Comparison of ENCODE assay signal across 1 cellular context in genomic region chr16:79317026-79317425, GRCh38.
TF ChIP-seq lines count a peak whose summit lies in the region.

No MANE protein-coding gene starts in this region.

TF ChIP-seq in GM23338, 12 proteins besides CTCF, POLR2A, EP300 and RAD21 (continued from another document):
- TF ChIP-seq, protein P1, sequence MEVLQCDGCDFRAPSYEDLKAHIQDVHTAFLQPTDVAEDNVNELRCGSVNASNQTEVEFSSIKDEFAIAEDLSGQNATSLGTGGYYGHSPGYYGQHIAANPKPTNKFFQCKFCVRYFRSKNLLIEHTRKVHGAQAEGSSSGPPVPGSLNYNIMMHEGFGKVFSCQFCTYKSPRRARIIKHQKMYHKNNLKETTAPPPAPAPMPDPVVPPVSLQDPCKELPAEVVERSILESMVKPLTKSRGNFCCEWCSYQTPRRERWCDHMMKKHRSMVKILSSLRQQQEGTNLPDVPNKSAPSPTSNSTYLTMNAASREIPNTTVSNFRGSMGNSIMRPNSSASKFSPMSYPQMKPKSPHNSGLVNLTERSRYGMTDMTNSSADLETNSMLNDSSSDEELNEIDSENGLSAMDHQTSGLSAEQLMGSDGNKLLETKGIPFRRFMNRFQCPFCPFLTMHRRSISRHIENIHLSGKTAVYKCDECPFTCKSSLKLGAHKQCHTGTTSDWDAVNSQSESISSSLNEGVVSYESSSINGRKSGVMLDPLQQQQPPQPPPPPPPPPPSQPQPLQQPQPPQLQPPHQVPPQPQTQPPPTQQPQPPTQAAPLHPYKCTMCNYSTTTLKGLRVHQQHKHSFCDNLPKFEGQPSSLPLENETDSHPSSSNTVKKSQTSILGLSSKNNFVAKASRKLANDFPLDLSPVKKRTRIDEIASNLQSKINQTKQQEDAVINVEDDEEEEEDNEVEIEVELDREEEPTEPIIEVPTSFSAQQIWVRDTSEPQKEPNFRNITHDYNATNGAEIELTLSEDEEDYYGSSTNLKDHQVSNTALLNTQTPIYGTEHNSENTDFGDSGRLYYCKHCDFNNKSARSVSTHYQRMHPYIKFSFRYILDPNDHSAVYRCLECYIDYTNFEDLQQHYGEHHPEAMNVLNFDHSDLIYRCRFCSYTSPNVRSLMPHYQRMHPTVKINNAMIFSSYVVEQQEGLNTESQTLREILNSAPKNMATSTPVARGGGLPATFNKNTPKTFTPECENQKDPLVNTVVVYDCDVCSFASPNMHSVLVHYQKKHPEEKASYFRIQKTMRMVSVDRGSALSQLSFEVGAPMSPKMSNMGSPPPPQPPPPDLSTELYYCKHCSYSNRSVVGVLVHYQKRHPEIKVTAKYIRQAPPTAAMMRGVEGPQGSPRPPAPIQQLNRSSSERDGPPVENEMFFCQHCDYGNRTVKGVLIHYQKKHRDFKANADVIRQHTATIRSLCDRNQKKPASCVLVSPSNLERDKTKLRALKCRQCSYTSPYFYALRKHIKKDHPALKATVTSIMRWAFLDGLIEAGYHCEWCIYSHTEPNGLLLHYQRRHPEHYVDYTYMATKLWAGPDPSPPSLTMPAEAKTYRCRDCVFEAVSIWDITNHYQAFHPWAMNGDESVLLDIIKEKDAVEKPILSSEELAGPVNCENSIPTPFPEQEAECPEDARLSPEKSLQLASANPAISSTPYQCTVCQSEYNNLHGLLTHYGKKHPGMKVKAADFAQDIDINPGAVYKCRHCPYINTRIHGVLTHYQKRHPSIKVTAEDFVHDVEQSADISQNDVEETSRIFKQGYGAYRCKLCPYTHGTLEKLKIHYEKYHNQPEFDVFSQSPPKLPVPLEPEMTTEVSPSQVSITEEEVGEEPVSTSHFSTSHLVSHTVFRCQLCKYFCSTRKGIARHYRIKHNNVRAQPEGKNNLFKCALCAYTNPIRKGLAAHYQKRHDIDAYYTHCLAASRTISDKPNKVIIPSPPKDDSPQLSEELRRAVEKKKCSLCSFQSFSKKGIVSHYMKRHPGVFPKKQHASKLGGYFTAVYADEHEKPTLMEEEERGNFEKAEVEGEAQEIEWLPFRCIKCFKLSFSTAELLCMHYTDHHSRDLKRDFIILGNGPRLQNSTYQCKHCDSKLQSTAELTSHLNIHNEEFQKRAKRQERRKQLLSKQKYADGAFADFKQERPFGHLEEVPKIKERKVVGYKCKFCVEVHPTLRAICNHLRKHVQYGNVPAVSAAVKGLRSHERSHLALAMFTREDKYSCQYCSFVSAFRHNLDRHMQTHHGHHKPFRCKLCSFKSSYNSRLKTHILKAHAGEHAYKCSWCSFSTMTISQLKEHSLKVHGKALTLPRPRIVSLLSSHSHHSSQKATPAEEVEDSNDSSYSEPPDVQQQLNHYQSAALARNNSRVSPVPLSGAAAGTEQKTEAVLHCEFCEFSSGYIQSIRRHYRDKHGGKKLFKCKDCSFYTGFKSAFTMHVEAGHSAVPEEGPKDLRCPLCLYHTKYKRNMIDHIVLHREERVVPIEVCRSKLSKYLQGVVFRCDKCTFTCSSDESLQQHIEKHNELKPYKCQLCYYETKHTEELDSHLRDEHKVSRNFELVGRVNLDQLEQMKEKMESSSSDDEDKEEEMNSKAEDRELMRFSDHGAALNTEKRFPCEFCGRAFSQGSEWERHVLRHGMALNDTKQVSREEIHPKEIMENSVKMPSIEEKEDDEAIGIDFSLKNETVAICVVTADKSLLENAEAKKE (CRISPR knock-in tag; IDR thresholded peaks at IDR 0.05): no peak
- no peak for TF ChIP-seq EZH2 (IDR thresholded peaks at IDR 0.05; ENCODE audit: low read depth, unreplicated experiment)
